Comparison of ENCODE assay signal across 8 cellular contexts in genomic region chr7:151233804-151234203, GRCh38. TPM values are rescaled to one million over a fixed set of nuclear protein-coding genes. Genes with fewer than 3 reads are reported as not detected.
DNase-seq lines count a peak whose midpoint lies in the region; ATAC-seq and TF ChIP-seq lines count a peak whose summit lies in the region.

No MANE protein-coding gene starts in this region.

- H3K9me3 ChIP-seq in suprapubic skin, result no peaks in the 10 kb centered on the region

- H3K4me3 ChIP-seq in suprapubic skin, result peak overlapping the region; percentile 87

- peaks cover 30% of the 10 kb centered on the region for H3K4me1 ChIP-seq in suprapubic skin

- TF ChIP-seq EP300 in suprapubic skin (IDR thresholded peaks at IDR 0.05), result no peak

- peak overlapping the region; percentile 18 for H3K27ac ChIP-seq in layer of hippocampus (ENCODE audit: low read depth, low read length)
- H3K27ac ChIP-seq in suprapubic skin, result peak overlapping the region; percentile 78

- peak overlapping the region; percentile 99 for H3K4me3 Mint-ChIP-seq in activated T-cell treated with anti-CD3 and anti-CD28 coated beads, Interleukin-2, amount 50 U/mL, for 24 hours
- H3K4me3 Mint-ChIP-seq in activated naive CD8-positive, alpha-beta T cell treated with anti-CD3 and anti-CD28 coated beads for 36 hours, result peak overlapping the region; percentile 100

- no peaks in the 10 kb centered on the region for H3K9me3 Mint-ChIP-seq in activated T-cell treated with anti-CD3 and anti-CD28 coated beads, Interleukin-2, amount 50 U/mL, for 24 hours
- no peaks in the 10 kb centered on the region for H3K9me3 Mint-ChIP-seq in activated naive CD8-positive, alpha-beta T cell treated with anti-CD3 and anti-CD28 coated beads for 36 hours

- no peak for DNase-seq in activated T-cell treated with anti-CD3 and anti-CD28 coated beads, Interleukin-2, amount 50 U/mL, for 24 hours
- DNase-seq in activated T-cell treated with anti-CD3 and anti-CD28 coated beads for 4 hours (no peak), suprapubic skin (ENCODE audit: low spot score in 2 of 2) (peak in 1 of 2 donors; percentile 35), NCI-H1436 treated with DMSO at 0.1 percent for 48 hours (lab: John Stamatoyannopoulos, UW) (no peak)
- DNase-seq in activated naive CD8-positive, alpha-beta T cell treated with anti-CD3 and anti-CD28 coated beads for 36 hours, result no peak

- TF ChIP-seq CTCF in suprapubic skin (IDR thresholded peaks at IDR 0.05), result no peak

- peak overlapping the region; percentile 99 for H3K27ac Mint-ChIP-seq in activated T-cell treated with anti-CD3 and anti-CD28 coated beads, Interleukin-2, amount 50 U/mL, for 24 hours
- peak overlapping the region; percentile 100 for H3K27ac Mint-ChIP-seq in activated naive CD8-positive, alpha-beta T cell treated with anti-CD3 and anti-CD28 coated beads for 36 hours

- no peaks in the 10 kb centered on the region for H3K27me3 Mint-ChIP-seq in activated T-cell treated with anti-CD3 and anti-CD28 coated beads, Interleukin-2, amount 50 U/mL, for 24 hours
- H3K27me3 Mint-ChIP-seq in activated naive CD8-positive, alpha-beta T cell treated with anti-CD3 and anti-CD28 coated beads for 36 hours, result no peaks in the 10 kb centered on the region

- no peaks in the 10 kb centered on the region for H3K27me3 ChIP-seq in layer of hippocampus (ENCODE audit: control insufficient read depth, insufficient read depth, low read length)
- no peaks in the 10 kb centered on the region for H3K27me3 ChIP-seq in suprapubic skin

- TF ChIP-seq POLR2A in suprapubic skin (IDR thresholded peaks at IDR 0.05), result no peak

- ATAC-seq in HG03097 (IDR thresholded peaks at IDR 0.05; ENCODE audit: low FRiP score, unreplicated experiment), result no peak
- ATAC-seq in HG02642 (IDR thresholded peaks at IDR 0.05; ENCODE audit: poor library complexity, unreplicated experiment), result no peak

- H3K4me1 Mint-ChIP-seq in activated T-cell treated with anti-CD3 and anti-CD28 coated beads, Interleukin-2, amount 50 U/mL, for 24 hours (ENCODE audit: low read depth), result peaks cover 37% of the 10 kb centered on the region
- peaks cover 27% of the 10 kb centered on the region for H3K4me1 Mint-ChIP-seq in activated naive CD8-positive, alpha-beta T cell treated with anti-CD3 and anti-CD28 coated beads for 36 hours

- H3K36me3 ChIP-seq in suprapubic skin, result peaks cover 38% of the 10 kb centered on the region

- H3K36me3 Mint-ChIP-seq in activated T-cell treated with anti-CD3 and anti-CD28 coated beads, Interleukin-2, amount 50 U/mL, for 24 hours (ENCODE audit: low read depth), result peaks cover 59% of the 10 kb centered on the region
- H3K36me3 Mint-ChIP-seq in activated naive CD8-positive, alpha-beta T cell treated with anti-CD3 and anti-CD28 coated beads for 36 hours, result peaks cover 21% of the 10 kb centered on the region

- WGBS in suprapubic skin, result 78% methylated on average over 9 of the region's 9 CpGs

RNA-seq across cellular contexts. Expression of gene CHPF2, which starts 1.5 kb away (rescaled TPM):
- 10 to 100 TPM; 24.5 to 25.1 TPM for total RNA-seq in activated naive CD8-positive, alpha-beta T cell treated with anti-CD3 and anti-CD28 coated beads for 36 hours
- total RNA-seq in suprapubic skin, result 10 to 100 TPM; 21.5 to 28.6 (median 25.4) TPM

RNA-seq across cellular contexts. Expression of gene ABCF2, which starts 6.8 kb away (rescaled TPM):
- 10 to 100 TPM; 85.2 to 87.5 TPM for total RNA-seq in activated naive CD8-positive, alpha-beta T cell treated with anti-CD3 and anti-CD28 coated beads for 36 hours
- total RNA-seq in suprapubic skin, result 10 to 100 TPM; 25.3 to 96.5 (median 40.1) TPM

RNA-seq across cellular contexts. Expression of gene SMARCD3, which starts 14.7 kb away (rescaled TPM):
- total RNA-seq in activated naive CD8-positive, alpha-beta T cell treated with anti-CD3 and anti-CD28 coated beads for 36 hours, result 1 to 10 TPM; 4.1 to 4.3 TPM
- total RNA-seq in suprapubic skin, result 10 to 100 TPM in 2 of 4 donors, 1 to 10 TPM in 2; 9.6 to 15.8 (median 10.9) TPM

RNA-seq across cellular contexts. Expression of gene H2BK1, which starts 23.5 kb away (rescaled TPM):
- total RNA-seq in activated naive CD8-positive, alpha-beta T cell treated with anti-CD3 and anti-CD28 coated beads for 36 hours, result not detected
- not detected for total RNA-seq in suprapubic skin

RNA-seq across cellular contexts. Expression of gene ASB10, which starts 46.8 kb away (rescaled TPM):
- not detected for total RNA-seq in activated naive CD8-positive, alpha-beta T cell treated with anti-CD3 and anti-CD28 coated beads for 36 hours
- not detected for total RNA-seq in suprapubic skin
